ENCODE assay signal across 8 cellular contexts in genomic region chr12:42237853-42238239, GRCh38. TPM values are rescaled to one million over a fixed set of nuclear protein-coding genes. Genes with fewer than 3 reads are reported as not detected.
A peak's percentile ranks its signal among the peaks of the same experiment; 100 is the strongest.
DNase-seq lines count a peak whose midpoint lies in the region; ATAC-seq and TF ChIP-seq lines count a peak whose summit lies in the region.

No MANE protein-coding gene starts in this region.

- WGBS in esophagus squamous epithelium, 2 donors = 0% methylated on average over 12 of the region's 54 CpGs; no CpG with 5 or more reads in 1 of the 2 donors
- no CpG with 5 or more reads among the region's 54 CpGs for WGBS in trophoblast cell (ENCODE audit: extremely low coverage, insufficient coverage, insufficient read length)

- H3K4ac ChIP-seq in trophoblast cell (ENCODE audit: low read depth, low read length) = no peak overlapping the region

- no peak overlapping the region for H2BK12ac ChIP-seq in trophoblast cell (ENCODE audit: low read length)

- H2AFZ ChIP-seq in HCT116 (ENCODE audit: low read depth, low read length, poor library complexity, severe bottlenecking) (no peak overlapping the region), trophoblast cell (ENCODE audit: insufficient read depth, low read length, poor library complexity) (peak overlapping the region; percentile 78)

- H3K4me1 ChIP-seq in HCT116 (ENCODE audit: control insufficient read depth in 1 of 2, insufficient read depth in 2 of 2, low read length in 2 of 2) (peaks cover 0 to 15% of the 10 kb centered on the region in 2 experiments; a peak in 2 of 4 replicates), Panc1 (ENCODE audit: control insufficient read depth, insufficient read depth, low read length) (peaks cover 17% of the 10 kb centered on the region; the same call in 1 of the 2 replicates), esophagus squamous epithelium (peaks cover 4 to 40% (median 18%) of the 10 kb centered on the region in 3 donors), trophoblast cell (ENCODE audit: control insufficient read depth in 1 of 2, insufficient read depth in 2 of 2, low read length in 2 of 2) (no peaks in the 10 kb centered on the region)

- ATAC-seq in HCT116 (peak; percentile 45), Panc1 (peak; percentile 63)

- peak overlapping the region; percentile 93 for H4K8ac ChIP-seq in trophoblast cell (ENCODE audit: low read depth, low read length)

- H3K36me3 ChIP-seq in HCT116 (ENCODE audit: control insufficient read depth in 1 of 2, insufficient read depth in 2 of 2, low read length in 2 of 2) (0 out of 4 replicates have a peak, but pooled peaks cover 0 to 2% of the 10 kb centered on the region in 2 experiments), Panc1 (ENCODE audit: control insufficient read depth, insufficient read depth, low read length) (no peaks in the 10 kb centered on the region), esophagus squamous epithelium (peaks cover 0 to 21% (median 0%) of the 10 kb centered on the region in 3 donors), trophoblast cell (ENCODE audit: control insufficient read depth in 1 of 2, insufficient read depth in 2 of 2, low read length in 2 of 2) (peaks cover 0 to 2% of the 10 kb centered on the region in 2 experiments)

- no peak for TF ChIP-seq RAD21 in HCT116 (IDR thresholded peaks at IDR 0.05; ENCODE audit: low read depth)

- H2BK120ac ChIP-seq in trophoblast cell (ENCODE audit: insufficient read depth, low read length, poor library complexity) = peak overlapping the region; percentile 53

- CTCF ChIA-PET in HCT116 (lab: Charles Lee) = no interaction called here
- CTCF ChIA-PET in Panc1 (lab: Charles Lee) = no interaction called here

- intact Hi-C loops in HCT116 (cut with micrococcal nuclease) = loop anchor here (2.0 to 5.0 kb wide), 3 partner anchors 89 to 329 kb away; partner anchors contain the start of genes GXYLT1, PPHLN1 and ZCRB1
- intact Hi-C loops in Panc1 (cut with micrococcal nuclease; ENCODE audit: unreplicated experiment) = loop anchor here (10.0 kb wide), 1 partner anchor 93 kb away; the partner anchor contains the start of gene GXYLT1
- intact Hi-C loops in esophagus squamous epithelium (cut with DNase I) = loop anchor here (10.0 kb wide), 1 partner anchor 83 kb away; no protein-coding TSS in a partner anchor

- H3K27ac ChIP-seq in HCT116 (ENCODE audit: low read depth, low read length) (peak overlapping the region; percentile 88), Panc1 (ENCODE audit: low read length) (no peak overlapping the region), esophagus squamous epithelium (peak overlapping the region; percentile 90 to 98 (median 96)), trophoblast cell (ENCODE audit: low read depth, low read length) (peak overlapping the region; percentile 63)

- H2BK5ac ChIP-seq in trophoblast cell (ENCODE audit: low read depth, low read length, poor library complexity) = peak overlapping the region; percentile 64

- peaks cover 10% of the 10 kb centered on the region for H3K79me1 ChIP-seq in trophoblast cell (ENCODE audit: low read length)

- H3K27me3 ChIP-seq in HCT116 (ENCODE audit: insufficient read depth, low read length) (no peaks in the 10 kb centered on the region), Panc1 (ENCODE audit: control insufficient read depth, insufficient read depth, low read length) (no peaks in the 10 kb centered on the region), esophagus squamous epithelium (no peaks in the 10 kb centered on the region), trophoblast cell (ENCODE audit: insufficient read depth, low read length) (peaks cover 3% of the 10 kb centered on the region)

- no peak overlapping the region for H2AK5ac ChIP-seq in trophoblast cell (ENCODE audit: low read length)

- peak; percentile 1 for TF ChIP-seq CTCF in GM13977 (IDR thresholded peaks at IDR 0.05; ENCODE audit: extremely low read depth, insufficient read depth, missing control alignments)
- TF ChIP-seq CTCF in HCT116 (IDR thresholded peaks at IDR 0.05 in 2 of 3, conservative IDR thresholded peaks at IDR 0.05 in 1 of 3; ENCODE audit: borderline replicate concordance in 1 of 3, insufficient read depth in 1 of 3, low read depth in 2 of 3, low read length in 2 of 3) = no peak
- TF ChIP-seq CTCF in Panc1 (IDR thresholded peaks at IDR 0.05) = no peak
- TF ChIP-seq CTCF in esophagus squamous epithelium (IDR thresholded peaks at IDR 0.05) = no peak

- RAD21 ChIA-PET in HCT116 (lab: Charles Lee; ENCODE audit: low non-redundant PET in 1 of 2, low total read pairs in 2 of 2, uncharacterized antibody in 2 of 2, unreplicated experiment in 2 of 2) = no interaction called here

- no peaks in the 10 kb centered on the region for H3K9me2 ChIP-seq in HCT116 (ENCODE audit: insufficient read depth)

- H3K4me3 ChIP-seq in HCT116 (replicated peaks in 1 of 2; ENCODE audit: low read depth in 1 of 2, low read length in 2 of 2) (peak overlapping the region; percentile 59 to 70), Panc1 (ENCODE audit: low read depth in 2 of 2, low read length in 2 of 2) (peak overlapping the region; percentile 69 to 81), esophagus squamous epithelium (peak overlapping the region; percentile 67 to 97 (median 91)), trophoblast cell (ENCODE audit: low read depth, low read length) (peak overlapping the region; percentile 74)

- POLR2A ChIA-PET in HCT116 (lab: Charles Lee) = interaction anchor here (0.9 kb wide), 1 partner anchor 94 kb away, joined by 3 read pairs; no protein-coding TSS in a partner anchor
- POLR2A ChIA-PET in Panc1 (lab: Charles Lee) = interaction anchor here (0.7 kb wide), 1 partner anchor 837 kb away, joined by 3 read pairs; no protein-coding TSS in a partner anchor

- peak overlapping the region; percentile 56 for H3K18ac ChIP-seq in trophoblast cell (ENCODE audit: low read length)

- peak overlapping the region; percentile 37 for H4K12ac ChIP-seq in trophoblast cell (ENCODE audit: low read depth, low read length)

- H3K23ac ChIP-seq in trophoblast cell (ENCODE audit: low read length) = no peak overlapping the region

- BruUV-seq in HCT116 (replicated peaks; lab: Mats Ljungman, UMichigan) = no TSS peak
- no TSS peak for BruUV-seq in Panc1 (replicated peaks; lab: Mats Ljungman, UMichigan)

- TF ChIP-seq POLR2A in HCT116 (IDR thresholded peaks at IDR 0.05; ENCODE audit: borderline replicate concordance, extremely low read depth, insufficient read depth, insufficient read length) = no peak
- TF ChIP-seq POLR2A in esophagus squamous epithelium (IDR thresholded peaks at IDR 0.05) = no peak

- H3K9me3 ChIP-seq in HCT116 (ENCODE audit: control insufficient read depth in 1 of 2, insufficient read depth in 1 of 2, low read depth in 1 of 2, low read length in 2 of 2) (no peaks in the 10 kb centered on the region), Panc1 (ENCODE audit: control insufficient read depth, insufficient read depth, low read depth, low read length) (no peaks in the 10 kb centered on the region), esophagus squamous epithelium (no peaks in the 10 kb centered on the region), trophoblast cell (ENCODE audit: insufficient read depth, low read depth, low read length) (no peaks in the 10 kb centered on the region)

- H3K4me2 ChIP-seq in HCT116 (ENCODE audit: low read length) (peak overlapping the region; percentile 60), trophoblast cell (ENCODE audit: low read length) (peak overlapping the region; percentile 64)

- in situ Hi-C loops in GM13977 (cut with MboI; ENCODE audit: low pct_unique_long_range_greater_than_20kb, low sequenced_read_pairs, unreplicated experiment) = no loop called here
- in situ Hi-C loops in Panc1 (cut with HindIII; ENCODE audit: low pct_unique_long_range_greater_than_20kb, low sequenced_read_pairs) = no loop called here

- peak overlapping the region; percentile 83 for H4K91ac ChIP-seq in trophoblast cell (ENCODE audit: low read depth, low read length)

- H4K20me1 ChIP-seq in HCT116 (ENCODE audit: insufficient read depth) = no peaks in the 10 kb centered on the region

- peaks cover 26% of the 10 kb centered on the region for H3K79me2 ChIP-seq in HCT116 (ENCODE audit: insufficient read depth, low read length)
- H3K79me2 ChIP-seq in trophoblast cell (ENCODE audit: control insufficient read depth, insufficient read depth, low read length, poor library complexity) = peaks cover 5% of the 10 kb centered on the region

- peak overlapping the region; percentile 75 for H3K14ac ChIP-seq in trophoblast cell (ENCODE audit: low read length)

- H3K9ac ChIP-seq in HCT116 (ENCODE audit: low read length) = peak overlapping the region; percentile 69
- peak overlapping the region; percentile 72 for H3K9ac ChIP-seq in trophoblast cell (ENCODE audit: low read length)

- DNase-seq in GM13977 (ENCODE audit: low spot score) = no peak
- no peak for DNase-seq in HCT116 (ENCODE audit: low read depth, low spot score)
- no peak for DNase-seq in Panc1 (ENCODE audit: low read depth, low spot score)
- no peak for DNase-seq in esophagus squamous epithelium (lab: John Stamatoyannopoulos, UW)
- DNase-seq in trophoblast cell = no peak
- DNase-seq in stimulated activated CD4-positive, alpha-beta T cell treated with anti-CD3 and anti-CD28 coated beads, Interleukin-2, amount 100 ng/mL, for 24 hours = no peak
- no peak for DNase-seq in C1 segment of cervical spinal cord (lab: John Stamatoyannopoulos, UW)
- no peak for DNase-seq in NCI-H446 treated with DMSO at 0.1 percent for 48 hours (lab: John Stamatoyannopoulos, UW)

TF ChIP-seq in HCT116, 20 proteins besides CTCF, POLR2A, EP300 and RAD21:
- TF ChIP-seq EZH2phosphoT487 (IDR thresholded peaks at IDR 0.05; ENCODE audit: borderline replicate concordance) = no peak
- TF ChIP-seq SRF (IDR thresholded peaks at IDR 0.05; ENCODE audit: low read depth) = no peak
- no peak for TF ChIP-seq JUND (IDR thresholded peaks at IDR 0.05)
- TF ChIP-seq ZFX (IDR thresholded peaks at IDR 0.05) = peak; percentile 73
- no peak for TF ChIP-seq ZNF274 (IDR thresholded peaks at IDR 0.05; ENCODE audit: low read depth, low read length)
- no peak for TF ChIP-seq FOSL1 (IDR thresholded peaks at IDR 0.05; ENCODE audit: low read depth)
- TF ChIP-seq CBX3 (IDR thresholded peaks at IDR 0.05; ENCODE audit: low read depth) = no peak

RNA-seq across cellular contexts. Expression of gene YAF2, which starts 0.2 kb away (rescaled TPM):
- total RNA-seq in HCT116 (2021; ENCODE audit: unreplicated experiment) (15.0 TPM), Panc1 (2021; ENCODE audit: unreplicated experiment) (27.6 TPM), esophagus squamous epithelium (10 to 100 TPM in 3 of 4 donors, 1 to 10 TPM in 1; 4.9 to 25.2 (median 12.4) TPM)
- polyA plus RNA-seq in HCT116 (2012) = 5.9 and 10.4 TPM in 2 replicates
- polyA plus RNA-seq in Panc1 (2012; ENCODE audit: insufficient read length) = 15.6 TPM
- 11.1 and 11.8 TPM in 2 replicates for polyA plus RNA-seq in trophoblast cell (2013)
